ENCODE assay signal across 3 cellular contexts in the genomic region with DNA sequence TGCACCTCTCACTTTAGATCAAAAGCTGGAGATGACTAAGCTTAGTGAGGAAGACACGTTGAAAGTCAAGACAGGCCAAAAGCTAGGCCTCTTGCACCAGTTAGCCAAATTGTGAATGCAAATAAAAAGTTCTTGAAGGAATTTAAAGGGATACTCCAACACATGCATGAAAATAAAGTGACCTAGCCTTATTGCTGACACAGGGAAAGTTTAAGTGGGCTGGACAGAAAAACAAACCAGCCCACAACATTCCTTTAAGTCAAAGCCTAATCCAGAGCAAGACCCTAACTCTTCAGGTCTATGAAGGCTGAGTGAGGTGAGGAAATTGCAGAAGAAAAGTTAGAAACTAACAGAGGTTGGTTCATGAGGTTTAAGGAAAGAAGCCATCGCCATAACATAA.
A peak's percentile ranks its signal among the peaks of the same experiment; 100 is the strongest.
TF ChIP-seq lines count a peak whose summit lies in the region.

No MANE protein-coding gene starts in this region.

TF ChIP-seq in HepG2, 621 proteins besides CTCF, POLR2A, EP300 and RAD21:
- TF ChIP-seq MAFK (conservative IDR thresholded peaks at IDR 0.05 in 1 of 2, IDR thresholded peaks at IDR 0.05 in 1 of 2; ENCODE audit: low read length in 2 of 2) (peak; percentile 39 to 71; a peak in 3 of 4 replicates), MAFF (IDR thresholded peaks at IDR 0.05; ENCODE audit: low read depth, low read length) (0 out of 2 replicates have a peak, but pooled peaks have one; percentile 52), ATAD3A (CRISPR knock-in tag; IDR thresholded peaks at IDR 0.05) (no peak)

TF ChIP-seq in A549, 52 proteins besides CTCF, POLR2A, EP300 and RAD21:
- TF ChIP-seq, protein P1, sequence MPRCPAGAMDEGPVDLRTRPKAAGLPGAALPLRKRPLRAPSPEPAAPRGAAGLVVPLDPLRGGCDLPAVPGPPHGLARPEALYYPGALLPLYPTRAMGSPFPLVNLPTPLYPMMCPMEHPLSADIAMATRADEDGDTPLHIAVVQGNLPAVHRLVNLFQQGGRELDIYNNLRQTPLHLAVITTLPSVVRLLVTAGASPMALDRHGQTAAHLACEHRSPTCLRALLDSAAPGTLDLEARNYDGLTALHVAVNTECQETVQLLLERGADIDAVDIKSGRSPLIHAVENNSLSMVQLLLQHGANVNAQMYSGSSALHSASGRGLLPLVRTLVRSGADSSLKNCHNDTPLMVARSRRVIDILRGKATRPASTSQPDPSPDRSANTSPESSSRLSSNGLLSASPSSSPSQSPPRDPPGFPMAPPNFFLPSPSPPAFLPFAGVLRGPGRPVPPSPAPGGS (IDR thresholded peaks at IDR 0.05) = no peak
- TF ChIP-seq MAFK (IDR thresholded peaks at IDR 0.05; ENCODE audit: partially characterized antibody) = peak; percentile 62

TF ChIP-seq in IMR-90, 13 proteins besides CTCF, POLR2A, EP300 and RAD21:
- TF ChIP-seq MAFK (IDR thresholded peaks at IDR 0.05; ENCODE audit: low read depth, low read length) = peak; percentile 38; the same call in 1 of the 2 replicates
- TF ChIP-seq NFE2L2 (IDR thresholded peaks at IDR 0.05; ENCODE audit: low read depth, low read length) = no peak
TF ChIP-seq in IMR-90: peak in this region for 1.
